Comparison of ENCODE assay signal across 23 cellular contexts in the genomic region with DNA sequence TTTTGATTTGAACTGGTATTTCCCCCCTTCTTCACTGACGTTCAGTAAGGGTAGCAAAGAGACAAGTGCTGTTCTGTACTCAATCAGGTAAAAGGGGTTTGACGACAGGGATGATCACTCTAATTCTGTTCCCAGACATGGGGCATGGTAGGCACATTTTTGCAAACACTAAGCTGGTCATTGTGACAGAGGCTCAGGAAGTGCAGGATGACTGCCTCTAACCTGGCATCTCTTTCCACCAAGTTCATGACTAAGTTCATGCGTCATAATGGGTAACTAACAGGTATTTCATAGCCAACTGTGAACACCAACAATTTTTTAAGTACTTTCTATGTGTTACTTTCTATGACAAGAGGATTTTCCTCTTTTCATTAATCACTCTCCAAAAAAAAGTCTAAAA.
A peak's percentile ranks its signal among the peaks of the same experiment; 100 is the strongest.
DNase-seq lines count a peak whose midpoint lies in the region; ATAC-seq, FAIRE-seq and TF ChIP-seq lines count a peak whose summit lies in the region.
"Had no signal": no experiment of that assay in that cellular context is flagged by ENCODE, and none has a peak within 500 bp of the region (broad histone marks: within the 10 kb centered on the region; RNA-seq: fewer than 3 reads in every experiment).

No MANE protein-coding gene starts in this region.

- no peak overlapping the region for H2AFZ ChIP-seq in SK-N-SH (ENCODE audit: low read depth)

- intact Hi-C loops in Right ventricle myocardium inferior (cut with DNase I): no loop called here
- intact Hi-C loops in kidney (cut with DNase I): no loop called here

- TF ChIP-seq RAD21 in SK-N-SH (IDR thresholded peaks at IDR 0.05; ENCODE audit: low read length): no peak

- POLR2A ChIA-PET in SK-N-SH (lab: Yijun Ruan, JAX): no interaction called here

- peak overlapping the region; percentile 6 for H3K27ac ChIP-seq in cardiac muscle cell
- peak overlapping the region in 1 of 2 experiments; percentile 46; a peak in 3 of 4 replicates for H3K27ac ChIP-seq in SK-N-SH (ENCODE audit: low read depth in 2 of 2, low read length in 1 of 2)
- no peak overlapping the region for H3K27ac ChIP-seq in kidney (ENCODE audit: low read depth in 2 of 2, low read length in 2 of 2)
- H3K27ac ChIP-seq: SJSA1, tibial nerve had no signal

- H3K27me3 ChIP-seq in cardiac muscle cell (no peaks in the 10 kb centered on the region), SK-N-SH (ENCODE audit: insufficient read depth) (no peaks in the 10 kb centered on the region)
- H3K27me3 ChIP-seq: adrenal gland, SJSA1, tibial nerve had no signal

- H3K9ac ChIP-seq in SK-N-SH: no peak overlapping the region
- H3K9ac ChIP-seq in kidney (ENCODE audit: low read length in 2 of 2): no peak overlapping the region

- no peak for FAIRE-seq in kidney (lab: Jason Lieb, UNC)
- FAIRE-seq: GM18507, H1, K562 had no signal

- no peaks in the 10 kb centered on the region; the same call in 1 of the 2 replicates for H4K20me1 ChIP-seq in SK-N-SH (ENCODE audit: insufficient read depth)

- TF ChIP-seq EP300 in SK-N-SH (IDR thresholded peaks at IDR 0.05; ENCODE audit: borderline replicate concordance in 1 of 2, low read depth in 1 of 2, low read length in 1 of 2): no peak

- ATAC-seq in Right ventricle myocardium inferior (no peak), HG03469 (IDR thresholded peaks at IDR 0.05; ENCODE audit: unreplicated experiment) (no peak)
- ATAC-seq: K562, left cardiac atrium had no signal

- CTCF ChIA-PET in SK-N-SH (lab: Yijun Ruan, JAX): interaction anchor here (1.1 to 5.2 kb wide), 6 partner anchors 8 to 132 kb away, joined by 3 to 26 read pairs (median 4); no protein-coding TSS in a partner anchor

- H3F3A ChIP-seq in SK-N-SH (replicated peaks; ENCODE audit: insufficient read depth): peaks cover 25% of the 10 kb centered on the region

- H3K4me1 ChIP-seq in cardiac muscle cell (ENCODE audit: low read depth) (peaks cover 38% of the 10 kb centered on the region), SK-N-SH (ENCODE audit: control insufficient read depth in 1 of 2, insufficient read depth in 2 of 2, low read depth in 1 of 2, low read length in 1 of 2) (peaks cover 43 to 59% of the 10 kb centered on the region in 2 experiments), kidney (ENCODE audit: control insufficient read depth in 1 of 2, insufficient read depth in 1 of 2, low read depth in 1 of 2, low read length in 2 of 2) (peaks cover 3 to 6% of the 10 kb centered on the region in 2 donors)

- H3K36me3 ChIP-seq in cardiac muscle cell (no peaks in the 10 kb centered on the region), SK-N-SH (replicated peaks in 1 of 2; ENCODE audit: control insufficient read depth in 1 of 2, insufficient read depth in 2 of 2, low read length in 1 of 2) (peaks cover 0 to 4% of the 10 kb centered on the region in 2 experiments), kidney (ENCODE audit: control insufficient read depth in 1 of 2, insufficient read depth in 2 of 2, low read length in 2 of 2) (peaks cover 2 to 4% of the 10 kb centered on the region in 2 donors)
- H3K36me3 ChIP-seq: adrenal gland had no signal

- no peaks in the 10 kb centered on the region for H3K9me2 ChIP-seq in SK-N-SH

- H3K9me3 ChIP-seq in cardiac muscle cell (ENCODE audit: low read depth) (no peaks in the 10 kb centered on the region), SK-N-SH (no peaks in the 10 kb centered on the region), kidney (ENCODE audit: control insufficient read depth in 1 of 2, low read length in 2 of 2) (no peaks in the 10 kb centered on the region)
- H3K9me3 ChIP-seq: adrenal gland, SJSA1, tibial nerve had no signal

- H3K4me3 ChIP-seq in cardiac muscle cell: no peak overlapping the region
- H3K4me3 ChIP-seq in SK-N-SH (ENCODE audit: low read depth in 2 of 2, low read length in 1 of 2): no peak overlapping the region
- peak overlapping the region; percentile 7 to 11 for H3K4me3 ChIP-seq in kidney (ENCODE audit: low read length in 2 of 2)
- H3K4me3 ChIP-seq: adrenal gland, K562, SJSA1, tibial nerve had no signal

- no peak for TF ChIP-seq CTCF in cardiac muscle cell (IDR thresholded peaks at IDR 0.05; ENCODE audit: low read depth, low read length)
- TF ChIP-seq CTCF in SK-N-SH (IDR thresholded peaks at IDR 0.05): no peak
- no peak for TF ChIP-seq CTCF in kidney (IDR thresholded peaks at IDR 0.05; ENCODE audit: borderline replicate concordance, extremely low read depth, insufficient read depth)

- H3K79me2 ChIP-seq in SK-N-SH (ENCODE audit: insufficient read depth): peaks cover 5% of the 10 kb centered on the region; the same call in 1 of the 2 replicates

- no peak for DNase-seq in cardiac muscle cell (ENCODE audit: low read depth in 1 of 2, low spot score in 1 of 2)
- DNase-seq in Right ventricle myocardium inferior (ENCODE audit: missing footprints): no peak
- DNase-seq in SK-N-SH: no peak
- no peak for DNase-seq in kidney
- DNase-seq in SHP77 treated with DMSO at 0.1 percent for 48 hours (lab: John Stamatoyannopoulos, UW): no peak
- no peak for DNase-seq in NCI-H345 (lab: John Stamatoyannopoulos, UW)
- DNase-seq in mucosa of gallbladder (ENCODE audit: low spot score): no peak
- DNase-seq: activated B cell treated with CpG ODN at 0.5 μM for 24 hours; adrenal gland; CD4-positive, alpha-beta memory T cell; endodermal cell; hippocampal formation; left cardiac atrium; NCI-H187 treated with DMSO at 0.1 percent for 48 hours; NCI-H524; retina; stimulated activated naive CD4-positive, alpha-beta T cell had no signal

- WGBS in SK-N-SH (ENCODE audit: low lambda C conversion rate): 47% methylated on average over 3 of the region's 3 CpGs

- H3K4me2 ChIP-seq in SK-N-SH: no peak overlapping the region

TF ChIP-seq in SK-N-SH, 30 proteins besides CTCF, POLR2A, EP300 and RAD21 (continues in another document):
- TF ChIP-seq RFX5 (IDR thresholded peaks at IDR 0.05; ENCODE audit: low read length) (no peak), RXRA (IDR thresholded peaks at IDR 0.05; ENCODE audit: borderline replicate concordance, low read depth) (no peak), USF2 (IDR thresholded peaks at IDR 0.05; ENCODE audit: borderline replicate concordance, low read depth, low read length) (no peak), NFIC (IDR thresholded peaks at IDR 0.05; ENCODE audit: borderline replicate concordance) (peak; percentile 39; the same call in 1 of the 2 replicates), RCOR1 (IDR thresholded peaks at IDR 0.05; ENCODE audit: low read length) (no peak), TCF12 (IDR thresholded peaks at IDR 0.05) (peak; percentile 64; the same call in 1 of the 2 replicates), JUND (IDR thresholded peaks at IDR 0.05) (peak; percentile 17; the same call in 1 of the 2 replicates), PBX3 (IDR thresholded peaks at IDR 0.05) (no peak), TEAD4 (IDR thresholded peaks at IDR 0.05; ENCODE audit: borderline replicate concordance, insufficient read depth) (no peak), POLR2AphosphoS5 (IDR thresholded peaks at IDR 0.05; ENCODE audit: low read depth, low read length) (no peak), MEF2A (IDR thresholded peaks at IDR 0.05; ENCODE audit: borderline replicate concordance, low read depth) (no peak), ZBTB33 (IDR thresholded peaks at IDR 0.05; ENCODE audit: borderline replicate concordance, low read depth) (no peak), MXI1 (IDR thresholded peaks at IDR 0.05; ENCODE audit: low read depth, low read length) (no peak), TAF1 (IDR thresholded peaks at IDR 0.05; ENCODE audit: borderline replicate concordance, low read depth, low read length) (no peak), YY1 (IDR thresholded peaks at IDR 0.05; ENCODE audit: low read depth) (no peak), NRF1 (IDR thresholded peaks at IDR 0.05; ENCODE audit: low read depth, low read length) (no peak), GATA2 (CRISPR knock-in tag; IDR thresholded peaks at IDR 0.05) (no peak), FOXJ3 (CRISPR knock-in tag; IDR thresholded peaks at IDR 0.05) (no peak), FOSL2 (IDR thresholded peaks at IDR 0.05; ENCODE audit: borderline replicate concordance, low read depth) (peak; percentile 63), CHD2 (IDR thresholded peaks at IDR 0.05; ENCODE audit: low read length, partially characterized antibody) (no peak)
- TF ChIP-seq, protein P1, sequence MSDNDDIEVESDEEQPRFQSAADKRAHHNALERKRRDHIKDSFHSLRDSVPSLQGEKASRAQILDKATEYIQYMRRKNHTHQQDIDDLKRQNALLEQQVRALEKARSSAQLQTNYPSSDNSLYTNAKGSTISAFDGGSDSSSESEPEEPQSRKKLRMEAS (IDR thresholded peaks at IDR 0.05; ENCODE audit: low read depth): no peak

Comparison
In these comparisons a context has a peak if more than half of its experiments do, and no peak if none do; other contexts are left out.
1. H3K4me3 ChIP-seq: peak in kidney (2 of 2); none in cardiac muscle cell (single experiment) and SK-N-SH (0 of 2).